In genomic region chr1:198978523-198978922, GRCh38 we compare ENCODE assay signal across 23 cellular contexts.
A peak's percentile ranks its signal among the peaks of the same experiment; 100 is the strongest.
DNase-seq lines count a peak whose midpoint lies in the region; ATAC-seq and TF ChIP-seq lines count a peak whose summit lies in the region.
"Had no signal": no experiment of that assay in that cellular context is flagged by ENCODE, and none has a peak within 500 bp of the region (broad histone marks: within the 10 kb centered on the region; RNA-seq: fewer than 3 reads in every experiment).

No MANE protein-coding gene starts in this region.

- H3K36me3 Mint-ChIP-seq in activated naive CD4-positive, alpha-beta T cell treated with anti-CD3 and anti-CD28 coated beads, Interleukin-2, amount 50 U/mL, for 72 hours, result peaks cover 0 to 4% of the 10 kb centered on the region in 2 donors
- no peaks in the 10 kb centered on the region for H3K36me3 Mint-ChIP-seq in stimulated activated effector memory CD8-positive, alpha-beta T cell treated with anti-CD3 and anti-CD28 coated beads, Interleukin-12 subunit alpha, Interleukin-12 subunit beta, amount 100 ng/mL, for 72 hours
- H3K36me3 Mint-ChIP-seq: CD4-positive, CD25-positive, alpha-beta regulatory T cell had no signal

- no peak for DNase-seq in activated naive CD4-positive, alpha-beta T cell treated with anti-CD3 and anti-CD28 coated beads, Interleukin-2, amount 50 U/mL, for 72 hours (ENCODE audit: low spot score in 2 of 2)
- DNase-seq in activated naive CD4-positive, alpha-beta T cell (lab: John Stamatoyannopoulos, UW), result no peak
- DNase-seq in GM06990 (ENCODE audit: extremely low read depth, insufficient read length) (peak; percentile 10), HT-29 (ENCODE audit: low spot score) (no peak)
- DNase-seq in stimulated activated effector memory CD8-positive, alpha-beta T cell treated with anti-CD3 and anti-CD28 coated beads, Interleukin-12 subunit alpha, Interleukin-12 subunit beta, amount 100 ng/mL, for 72 hours (ENCODE audit: low spot score in 2 of 2), result no peak
- DNase-seq: ACHN; CD4-positive, CD25-positive, alpha-beta regulatory T cell; DMS153; HCEC 1CT; IMR-90; KG1; MG63; NCI-H1105 treated with DMSO at 0.1 percent for 48 hours; NCI-H146; NCI-H1930; NCI-H2107; NCI-H524; NCI-H748 treated with DMSO at 0.1 percent for 48 hours; SIG-M5 had no signal

- H3K27ac Mint-ChIP-seq in activated naive CD4-positive, alpha-beta T cell treated with anti-CD3 and anti-CD28 coated beads, Interleukin-2, amount 50 U/mL, for 72 hours, result no peak overlapping the region
- no peak overlapping the region for H3K27ac Mint-ChIP-seq in stimulated activated effector memory CD8-positive, alpha-beta T cell treated with anti-CD3 and anti-CD28 coated beads, Interleukin-12 subunit alpha, Interleukin-12 subunit beta, amount 100 ng/mL, for 72 hours
- H3K27ac Mint-ChIP-seq: CD4-positive, CD25-positive, alpha-beta regulatory T cell had no signal

- H3K4me3 ChIP-seq in GM06990 (replicated peaks; ENCODE audit: low read depth, low read length), result no peak overlapping the region
- H3K4me3 ChIP-seq: BLaER1, MG63, SK-N-MC had no signal

- H3K36me3 ChIP-seq in GM06990 (ENCODE audit: control insufficient read depth, insufficient read depth, low read length), result no peaks in the 10 kb centered on the region
- H3K36me3 ChIP-seq: BLaER1, MG63 had no signal

- no peaks in the 10 kb centered on the region for H3K27me3 ChIP-seq in GM06990 (replicated peaks; ENCODE audit: control insufficient read depth, insufficient read depth, low read length)
- H3K27me3 ChIP-seq: BLaER1, MG63 had no signal

- no peak for TF ChIP-seq CTCF in GM06990 (IDR thresholded peaks at IDR 0.05; ENCODE audit: insufficient read depth, low read length, poor library complexity, severe bottlenecking)

- ATAC-seq in activated naive CD4-positive, alpha-beta T cell treated with anti-CD3 and anti-CD28 coated beads, Interleukin-2, amount 50 U/mL, for 72 hours, result peak; percentile 28 to 74
- peak; percentile 46 for ATAC-seq in GM18868 (IDR thresholded peaks at IDR 0.05; ENCODE audit: unreplicated experiment)
- ATAC-seq in stimulated activated effector memory CD8-positive, alpha-beta T cell treated with anti-CD3 and anti-CD28 coated beads, Interleukin-12 subunit alpha, Interleukin-12 subunit beta, amount 100 ng/mL, for 72 hours, result peak; percentile 86
- no peak for ATAC-seq in GM21717 (IDR thresholded peaks at IDR 0.05; ENCODE audit: unreplicated experiment)

- H3K4me1 Mint-ChIP-seq in stimulated activated effector memory CD8-positive, alpha-beta T cell treated with anti-CD3 and anti-CD28 coated beads, Interleukin-12 subunit alpha, Interleukin-12 subunit beta, amount 100 ng/mL, for 72 hours, result no peaks in the 10 kb centered on the region

- peaks cover 0 to 6% of the 10 kb centered on the region in 2 donors for H3K9me3 Mint-ChIP-seq in activated naive CD4-positive, alpha-beta T cell treated with anti-CD3 and anti-CD28 coated beads, Interleukin-2, amount 50 U/mL, for 72 hours
- H3K9me3 Mint-ChIP-seq in stimulated activated effector memory CD8-positive, alpha-beta T cell treated with anti-CD3 and anti-CD28 coated beads, Interleukin-12 subunit alpha, Interleukin-12 subunit beta, amount 100 ng/mL, for 72 hours, result no peaks in the 10 kb centered on the region

- H3K4me3 Mint-ChIP-seq in stimulated activated effector memory CD8-positive, alpha-beta T cell treated with anti-CD3 and anti-CD28 coated beads, Interleukin-12 subunit alpha, Interleukin-12 subunit beta, amount 100 ng/mL, for 72 hours, result no peak overlapping the region
- H3K4me3 Mint-ChIP-seq: CD4-positive, CD25-positive, alpha-beta regulatory T cell had no signal
